In the genomic region with DNA sequence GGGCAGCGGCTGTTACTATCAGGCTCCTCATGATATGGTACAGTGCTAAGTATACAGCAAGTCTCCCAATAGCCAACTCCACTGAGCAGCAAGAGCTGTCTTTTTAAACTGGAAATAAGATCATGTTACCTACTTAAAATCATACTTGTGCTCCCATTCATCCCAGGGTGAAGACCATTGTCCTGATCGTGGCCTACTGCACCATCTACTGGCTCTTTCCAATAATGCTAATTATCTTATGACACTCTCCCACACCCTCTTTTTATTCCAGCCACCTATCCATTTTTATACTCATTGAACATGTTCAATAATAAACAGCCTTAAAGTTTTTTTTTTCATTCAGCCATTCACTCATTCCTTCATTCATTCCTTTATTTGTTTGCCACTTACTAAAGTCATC, we compare ENCODE assay signal across 9 cellular contexts.
DNase-seq lines count a peak whose midpoint lies in the region; ATAC-seq and TF ChIP-seq lines count a peak whose summit lies in the region.
"Had no signal": no experiment of that assay in that cellular context is flagged by ENCODE, and none has a peak within 500 bp of the region (broad histone marks: within the 10 kb centered on the region; RNA-seq: fewer than 3 reads in every experiment).

No MANE protein-coding gene starts in this region.

- TF ChIP-seq EP300 in gastroesophageal sphincter (IDR thresholded peaks at IDR 0.05): no peak

- no peak overlapping the region for H3K4me3 ChIP-seq in gastroesophageal sphincter

- peak in 2 of 3 experiments; percentile 16 to 27 for TF ChIP-seq CTCF in nephron (IDR thresholded peaks at IDR 0.05; ENCODE audit: unreplicated experiment in 3 of 3)
- peak in 1 of 4 experiments; percentile 32 for TF ChIP-seq CTCF in gastroesophageal sphincter (IDR thresholded peaks at IDR 0.05)

- no peak overlapping the region for H3K27ac Mint-ChIP-seq in nephron

- DNase-seq in GF-D8 (lab: John Stamatoyannopoulos, UW) (peak; percentile 2), NCI-H2107 treated with DMSO at 0.1 percent for 48 hours (lab: John Stamatoyannopoulos, UW; ENCODE audit: unreplicated experiment) (peak; percentile 95), dermis blood vessel endothelial cell (peak; percentile 62), middle frontal gyrus (ENCODE audit: extremely low spot score, low spot score) (no peak)
- DNase-seq: activated CD4-positive, CD25-positive, alpha-beta regulatory T cell had no signal

- 70 to 72% methylated on average over 2 of the region's 2 CpGs for whole genome bisulfite sequencing in gastroesophageal sphincter (ENCODE audit: low coverage in 1 of 2), 2 donors

- H3K4me1 Mint-ChIP-seq in nephron: no peaks in the 10 kb centered on the region

- no peak overlapping the region for H3K27ac ChIP-seq in gastroesophageal sphincter

- no peaks in the 10 kb centered on the region for H3K27me3 ChIP-seq in gastroesophageal sphincter

- H3K9me3 Mint-ChIP-seq in nephron: no peaks in the 10 kb centered on the region

- no peaks in the 10 kb centered on the region for H3K9me3 ChIP-seq in gastroesophageal sphincter

- H3K36me3 Mint-ChIP-seq in nephron (ENCODE audit: low read depth): no peaks in the 10 kb centered on the region

- H3K4me1 ChIP-seq in gastroesophageal sphincter: no peaks in the 10 kb centered on the region

- H3K4me3 Mint-ChIP-seq in nephron: no peak overlapping the region

- ATAC-seq in GM19395 (IDR thresholded peaks at IDR 0.05; ENCODE audit: unreplicated experiment): no peak
- no peak for ATAC-seq in HG03342 (IDR thresholded peaks at IDR 0.05; ENCODE audit: unreplicated experiment)
- no peak for ATAC-seq in gastroesophageal sphincter

- no peaks in the 10 kb centered on the region for H3K27me3 Mint-ChIP-seq in nephron (ENCODE audit: low read depth)

- H3K36me3 ChIP-seq in gastroesophageal sphincter: peaks cover 0 to 17% of the 10 kb centered on the region in 2 donors

- TF ChIP-seq POLR2A in gastroesophageal sphincter (IDR thresholded peaks at IDR 0.05): no peak
